In genomic region chr10:100912609-100913469, GRCh38 we compare ENCODE assay signal across 8 cellular contexts. TPM values are rescaled to one million over a fixed set of nuclear protein-coding genes. Genes with fewer than 3 reads are reported as not detected.
A peak's percentile ranks its signal among the peaks of the same experiment; 100 is the strongest.
DNase-seq lines count a peak whose midpoint lies in the region; ATAC-seq, FAIRE-seq and TF ChIP-seq lines count a peak whose summit lies in the region.

Gene SLF2, plus strand, starts transcription at chr10:100912963. Its CDS starts 148 bp downstream, at chr10:100913111.

- no peak for TF ChIP-seq CTCF in astrocyte of the cerebellum (IDR thresholded peaks at IDR 0.05; ENCODE audit: low read depth, low read length, missing control alignments)

- peak; percentile 99 for FAIRE-seq in GM18507 (lab: Jason Lieb, UNC)

- intact Hi-C loops in aorta (cut with DNase I), result loop anchor here (5.0 to 10.0 kb wide), 2 partner anchors 119 to 378 kb away; partner anchors contain the start of genes HIF1AN (in 2 of the 2), PDZD7 (in 1 of the 2) and SFXN3 (in 1 of the 2)

- H3K36me3 ChIP-seq in rectal smooth muscle tissue (ENCODE audit: control insufficient read depth, insufficient read depth, low read length), result peaks cover 2% of the 10 kb centered on the region
- H3K36me3 ChIP-seq in aorta (ENCODE audit: control insufficient read depth in 1 of 2, insufficient read depth in 2 of 2, low read length in 1 of 2), result peaks cover 2% of the 10 kb centered on the region in 2 donors

- H3K4me1 ChIP-seq in rectal smooth muscle tissue (ENCODE audit: control insufficient read depth, insufficient read depth, low read length) (peaks cover 6% of the 10 kb centered on the region), aorta (ENCODE audit: control insufficient read depth in 1 of 2, insufficient read depth in 2 of 2, low read length in 2 of 2) (peaks cover 0 to 4% of the 10 kb centered on the region in 2 donors)

- 0 to 1% methylated on average over 62 to 71 of the region's 71 CpGs for WGBS in aorta, 2 donors

- H3K9me3 ChIP-seq in aorta (ENCODE audit: control insufficient read depth, low read length), result no peaks in the 10 kb centered on the region

- in situ Hi-C loops in astrocyte of the cerebellum (cut with HindIII; ENCODE audit: low sequenced_read_pairs), result no loop called here

- H3K4me3 ChIP-seq in astrocyte of the cerebellum (ENCODE audit: low read depth, low read length) (peak within 1 kb of the TSS; percentile 95), rectal smooth muscle tissue (ENCODE audit: low read length) (peak within 1 kb of the TSS; percentile 79), aorta (ENCODE audit: low read length in 2 of 2) (peak within 1 kb of the TSS; percentile 72 to 76)

- H3K27ac ChIP-seq in rectal smooth muscle tissue (ENCODE audit: low read depth, low read length) (peak within 1 kb of the TSS; percentile 96), aorta (ENCODE audit: low read depth in 1 of 2, low read length in 2 of 2) (peak within 1 kb of the TSS; percentile 52 to 96)

- DNase-seq in GM18507 (ENCODE audit: extremely low spot score, insufficient read length, low read depth) (peak; percentile 97), NCI-H2029 treated with DMSO at 0.1 percent for 48 hours (lab: John Stamatoyannopoulos, UW) (peak; percentile 45), T-helper 9 cell (peak; percentile 80), astrocyte of the cerebellum (ENCODE audit: low read depth) (peak; percentile 96), hepatic stellate cell (ENCODE audit: low spot score) (peak; percentile 98), aorta (peak; percentile 98)

- ATAC-seq in HG02981 (IDR thresholded peaks at IDR 0.05; ENCODE audit: unreplicated experiment) (peak; percentile 91), aorta (ENCODE audit: low FRiP score) (peak; percentile 99)

- H3K27me3 ChIP-seq in rectal smooth muscle tissue (ENCODE audit: control insufficient read depth, insufficient read depth, low read length) (no peaks in the 10 kb centered on the region), aorta (ENCODE audit: control insufficient read depth in 1 of 2, insufficient read depth in 2 of 2, low read length in 1 of 2) (no peaks in the 10 kb centered on the region)

- H3K9ac ChIP-seq in rectal smooth muscle tissue (ENCODE audit: low read length), result peak within 1 kb of the TSS; percentile 33

RNA-seq across cellular contexts. Expression of gene SLF2, which starts in this region (rescaled TPM):
- 10 to 100 TPM; 20.3 to 38.3 TPM for total RNA-seq in aorta
- 10 to 100 TPM in 1 of 2 donors, 1 to 10 TPM in 1; 5.6 to 13.2 TPM for polyA plus RNA-seq in aorta

Comparison
In these comparisons a context has a peak if more than half of its experiments do, and no peak if none do; other contexts are left out.
1. Peak in every context shown above with its lines: DNase-seq, ATAC-seq, H3K4me3 ChIP-seq and H3K27ac ChIP-seq.
2. DNase-seq: peak in every context shown above with its lines; median percentile 98 in hepatic stellate cell; 98 in aorta; 97 in GM18507; 96 in astrocyte of the cerebellum; 80 in T-helper 9 cell; 45 in NCI-H2029 treated with DMSO at 0.1 percent for 48 hours.